ENCODE assay signal across 5 cellular contexts in the genomic region with DNA sequence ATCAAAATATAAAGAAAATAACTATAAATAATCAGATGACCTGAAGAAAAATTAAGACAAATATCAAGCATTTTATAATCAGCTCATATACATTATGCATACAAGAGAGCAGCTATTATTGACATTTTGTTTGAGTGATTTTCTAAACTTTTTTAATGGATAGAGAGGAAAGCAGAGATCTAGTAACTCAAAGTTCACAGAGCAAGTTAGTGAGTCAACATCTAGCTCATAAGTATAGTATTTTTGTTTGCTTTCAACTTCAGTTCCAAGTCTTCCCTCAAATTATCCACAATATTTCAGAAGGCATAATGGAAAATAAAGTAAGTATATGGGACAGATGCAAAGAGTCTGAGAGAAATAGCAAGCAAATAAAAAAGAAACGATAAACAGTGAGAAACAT.
"Had no signal": no experiment of that assay in that cellular context is flagged by ENCODE, and none has a peak within 500 bp of the region (broad histone marks: within the 10 kb centered on the region; RNA-seq: fewer than 3 reads in every experiment).

No MANE protein-coding gene starts in this region.

- H3K27me3 Mint-ChIP-seq: IgD-negative memory B cell had no signal

- H3K4me1 Mint-ChIP-seq: IgD-negative memory B cell had no signal

- H3K36me3 ChIP-seq: HAP-1 had no signal

- H3K4me3 ChIP-seq: HAP-1 had no signal

- H3K9me3 ChIP-seq: HAP-1 had no signal

- H3K4me1 ChIP-seq: HAP-1 had no signal

- DNase-seq: GOT3, H7, KBM-7 had no signal

- H3K4me3 Mint-ChIP-seq: IgD-negative memory B cell had no signal

- H3K27ac Mint-ChIP-seq: IgD-negative memory B cell had no signal
